Comparison of ENCODE assay signal across 18 cellular contexts in genomic region chr2:155026646-155027045, GRCh38.
DNase-seq lines count a peak whose midpoint lies in the region; ATAC-seq, FAIRE-seq and TF ChIP-seq lines count a peak whose summit lies in the region.
"Had no signal": no experiment of that assay in that cellular context is flagged by ENCODE, and none has a peak within 500 bp of the region (broad histone marks: within the 10 kb centered on the region; RNA-seq: fewer than 3 reads in every experiment).

No MANE protein-coding gene starts in this region.

- no peak for ATAC-seq in HepG2
- ATAC-seq in HG02642 (IDR thresholded peaks at IDR 0.05; ENCODE audit: poor library complexity, unreplicated experiment), result no peak

- no peak for FAIRE-seq in HepG2 (lab: Jason Lieb, UNC)
- FAIRE-seq: GM12892, H1 had no signal

- no peaks in the 10 kb centered on the region for H4K20me1 ChIP-seq in HepG2 (ENCODE audit: insufficient read depth, low read length)

- CTCF ChIA-PET in HepG2 (lab: Yijun Ruan, JAX; ENCODE audit: low intra/inter-chr PET ratio, low total read pairs), result no interaction called here

- H2AFZ ChIP-seq in HepG2 (ENCODE audit: low read length), result no peak overlapping the region

- no peaks in the 10 kb centered on the region for H3K79me2 ChIP-seq in HepG2 (ENCODE audit: insufficient read depth, low read length)

- no TSS peak for BruUV-seq in HepG2 (replicated peaks; lab: Mats Ljungman, UMichigan)

- POLR2A ChIA-PET in HepG2 (lab: Yijun Ruan, JAX), result no interaction called here

- in situ Hi-C loops in G401 (cut with HindIII; ENCODE audit: low sequenced_read_pairs), result no loop called here
- in situ Hi-C loops in HepG2 (cut with HindIII; ENCODE audit: extremely low pct_ligation_motif_present, low pct_unique_long_range_greater_than_20kb), result no loop called here

- no peak for TF ChIP-seq RAD21 in HepG2 (CRISPR knock-in tag; IDR thresholded peaks at IDR 0.05)

- no peaks in the 10 kb centered on the region for H3K4me1 ChIP-seq in HepG2 (ENCODE audit: insufficient read depth, low read length)
- H3K4me1 ChIP-seq: HAP-1 had no signal

- H3K27me3 ChIP-seq in HepG2 (ENCODE audit: control insufficient read depth in 1 of 2, insufficient read depth in 2 of 2, low read length in 2 of 2), result no peaks in the 10 kb centered on the region

- intact Hi-C loops in HepG2 (cut with micrococcal nuclease; ENCODE audit: unreplicated experiment), result no loop called here

- no peak overlapping the region for H3K27ac ChIP-seq in HepG2 (ENCODE audit: extremely low read length, insufficient read depth, low read length)

- no peak for TF ChIP-seq CTCF in HepG2 (CRISPR knock-in tag; IDR thresholded peaks at IDR 0.05)

- TF ChIP-seq EP300 in HepG2 (IDR thresholded peaks at IDR 0.05; ENCODE audit: low read depth in 2 of 2, low read length in 2 of 2) (no peak), HepG2 (CRISPR knock-in tag; IDR thresholded peaks at IDR 0.05; ENCODE audit: borderline replicate concordance) (no peak)

- H3K9me3 ChIP-seq in HepG2 (ENCODE audit: low read length), result no peaks in the 10 kb centered on the region
- H3K9me3 ChIP-seq: HAP-1 had no signal

- DNase-seq in Ammon's horn (ENCODE audit: low spot score) (peak; percentile 46), G401 (ENCODE audit: low spot score) (peak; percentile 95), NCI-H446 treated with DMSO at 0.1 percent for 48 hours (lab: John Stamatoyannopoulos, UW) (peak; percentile 95), HepG2 (ENCODE audit: low spot score) (no peak), NCI-H2107 treated with DMSO at 0.1 percent for 48 hours (lab: John Stamatoyannopoulos, UW; ENCODE audit: unreplicated experiment) (no peak), NCI-H146 (lab: John Stamatoyannopoulos, UW) (no peak)
- DNase-seq: ACHN; Calu3; CD4-positive, alpha-beta T cell; DMS153; DMS79 treated with DMSO at 0.1 percent for 48 hours; EL; GDM1; IMR-90 had no signal

- no peak overlapping the region for H3K9ac ChIP-seq in HepG2 (ENCODE audit: insufficient read depth, low read depth, low read length)

- no peak for TF ChIP-seq POLR2A in HepG2 (IDR thresholded peaks at IDR 0.05; ENCODE audit: insufficient read depth in 1 of 2, low read depth in 2 of 2, low read length in 2 of 2)

- H3K4me2 ChIP-seq in HepG2 (ENCODE audit: low read depth, low read length), result no peak overlapping the region

- no peaks in the 10 kb centered on the region for H3K36me3 ChIP-seq in HepG2 (replicated peaks in 1 of 2; ENCODE audit: control insufficient read depth in 1 of 2, insufficient read depth in 2 of 2, low read length in 2 of 2)
- H3K36me3 ChIP-seq: HAP-1 had no signal

- no peak overlapping the region for H3K4me3 ChIP-seq in HepG2 (replicated peaks in 1 of 3; ENCODE audit: insufficient read depth in 1 of 3, low read depth in 2 of 3, low read length in 3 of 3)
- H3K4me3 ChIP-seq: HAP-1 had no signal

TF ChIP-seq in HepG2, 621 proteins besides CTCF, POLR2A, EP300 and RAD21:
- TF ChIP-seq CEBPB (IDR thresholded peaks at IDR 0.05; ENCODE audit: borderline replicate concordance, low read depth, low read length) (peak; percentile 71), E2F2 (CRISPR knock-in tag; IDR thresholded peaks at IDR 0.05; ENCODE audit: borderline replicate concordance) (no peak)

Comparison
In these comparisons a context has a peak if more than half of its experiments do, and no peak if none do; other contexts are left out.
1. DNase-seq: peak in Ammon's horn (single experiment), G401 (single experiment) and NCI-H446 treated with DMSO at 0.1 percent for 48 hours (single experiment); none in HepG2 (single experiment), NCI-H2107 treated with DMSO at 0.1 percent for 48 hours (single experiment) and NCI-H146 (single experiment).